Comparison of ENCODE assay signal across 13 cellular contexts in genomic region chr12:53378222-53378621, GRCh38. TPM values are rescaled to one million over a fixed set of nuclear protein-coding genes. Genes with fewer than 3 reads are reported as not detected.
DNase-seq lines count a peak whose midpoint lies in the region; ATAC-seq, FAIRE-seq and TF ChIP-seq lines count a peak whose summit lies in the region.
"Had no signal": no experiment of that assay in that cellular context is flagged by ENCODE, and none has a peak within 500 bp of the region (broad histone marks: within the 10 kb centered on the region; RNA-seq: fewer than 3 reads in every experiment).

No MANE protein-coding gene starts in this region.

- H3K27ac ChIP-seq in HUES48 (ENCODE audit: low read depth, low read length) (peak overlapping the region; percentile 99), SK-N-MC (peak overlapping the region; percentile 98), kidney (ENCODE audit: low read depth in 2 of 2, low read length in 2 of 2) (peak overlapping the region; percentile 96 to 98), suprapubic skin (peak overlapping the region; percentile 95)

- TF ChIP-seq CTCF in kidney (IDR thresholded peaks at IDR 0.05; ENCODE audit: borderline replicate concordance, extremely low read depth, insufficient read depth): no peak
- TF ChIP-seq CTCF in suprapubic skin (IDR thresholded peaks at IDR 0.05): no peak
- no peak for TF ChIP-seq CTCF in nephron progenitor cell (IDR thresholded peaks at IDR 0.05)

- no peak for TF ChIP-seq POLR2A in suprapubic skin (IDR thresholded peaks at IDR 0.05)

- H3K27me3 Mint-ChIP-seq in nephron progenitor cell (ENCODE audit: low read depth, poor library complexity): no peaks in the 10 kb centered on the region

- peaks cover 13% of the 10 kb centered on the region for H3K36me3 Mint-ChIP-seq in nephron progenitor cell (ENCODE audit: low read depth)

- H3K4me1 ChIP-seq in HUES48 (ENCODE audit: control insufficient read depth, insufficient read depth, low read length) (peaks cover 26% of the 10 kb centered on the region), kidney (ENCODE audit: control insufficient read depth in 1 of 2, insufficient read depth in 1 of 2, low read depth in 1 of 2, low read length in 2 of 2) (peaks cover 26% of the 10 kb centered on the region in 2 donors), suprapubic skin (peaks cover 35% of the 10 kb centered on the region)

- H3K9me3 Mint-ChIP-seq in nephron progenitor cell: no peaks in the 10 kb centered on the region
- H3K9me3 Mint-ChIP-seq: T-helper 1 cell treated with Interleukin-12 subunit alpha and Interleukin-12 subunit beta and Interleukin-4 antibody, amounts not matched to agents 30 μg/mL and 1 μg/mL, for 36 hours had no signal

- DNase-seq in SK-N-MC (ENCODE audit: low read depth, low spot score): no peak
- DNase-seq in kidney: peak; percentile 47
- DNase-seq in suprapubic skin (ENCODE audit: low spot score in 2 of 2): peak in 1 of 2 donors; percentile 54
- no peak for DNase-seq in nephron progenitor cell
- DNase-seq in DMS 273 treated with DMSO at 0.1 percent for 48 hours (lab: John Stamatoyannopoulos, UW): no peak
- DNase-seq: amniotic stem cell, DMS153, kidney glomerular epithelial cell, MG63 had no signal

- 96% methylated on average over 12 of the region's 12 CpGs for WGBS in suprapubic skin

- peak overlapping the region; percentile 87; the same call in 1 of the 2 replicates for H3K9ac ChIP-seq in HUES48 (ENCODE audit: low read depth, low read length)
- H3K9ac ChIP-seq in SK-N-MC (ENCODE audit: insufficient read length): peak overlapping the region; percentile 82
- H3K9ac ChIP-seq in kidney (ENCODE audit: low read length in 2 of 2): peak overlapping the region; percentile 56 to 96

- no peak for FAIRE-seq in kidney (lab: Jason Lieb, UNC)

- no peak overlapping the region for H3K27ac Mint-ChIP-seq in nephron progenitor cell
- H3K27ac Mint-ChIP-seq: T-helper 1 cell treated with Interleukin-12 subunit alpha and Interleukin-12 subunit beta and Interleukin-4 antibody, amounts not matched to agents 30 μg/mL and 1 μg/mL, for 36 hours had no signal

- H3K4me3 ChIP-seq in HUES48 (ENCODE audit: low read depth, low read length) (no peak overlapping the region), SK-N-MC (no peak overlapping the region), kidney (ENCODE audit: low read length in 2 of 2) (no peak overlapping the region), suprapubic skin (no peak overlapping the region)

- peaks cover 43% of the 10 kb centered on the region for H3K4me1 Mint-ChIP-seq in nephron progenitor cell

- no peak for TF ChIP-seq EP300 in suprapubic skin (IDR thresholded peaks at IDR 0.05)

- H3K27me3 ChIP-seq in HUES48 (ENCODE audit: control insufficient read depth, insufficient read depth, low read length): no peaks in the 10 kb centered on the region
- no peaks in the 10 kb centered on the region for H3K27me3 ChIP-seq in suprapubic skin
- H3K27me3 ChIP-seq: MG63 had no signal

- H3K4me3 Mint-ChIP-seq in nephron progenitor cell: no peak overlapping the region

- intact Hi-C loops in kidney (cut with DNase I): no loop called here

- ATAC-seq in HG03439 (IDR thresholded peaks at IDR 0.05; ENCODE audit: unreplicated experiment): no peak

- H3K9me3 ChIP-seq in HUES48 (ENCODE audit: control insufficient read depth, insufficient read depth, low read length) (no peaks in the 10 kb centered on the region; the same call in 1 of the 2 replicates), SK-N-MC (ENCODE audit: low read depth, low read length) (no peaks in the 10 kb centered on the region), kidney (ENCODE audit: control insufficient read depth in 1 of 2, low read length in 2 of 2) (no peaks in the 10 kb centered on the region), suprapubic skin (no peaks in the 10 kb centered on the region)
- H3K9me3 ChIP-seq: MG63 had no signal

- H3K36me3 ChIP-seq in HUES48 (ENCODE audit: control insufficient read depth, insufficient read depth, low read length) (peaks cover 17% of the 10 kb centered on the region), SK-N-MC (ENCODE audit: insufficient read depth, low read length) (peaks cover 23% of the 10 kb centered on the region), kidney (ENCODE audit: control insufficient read depth in 1 of 2, insufficient read depth in 2 of 2, low read length in 2 of 2) (peaks cover 10 to 12% of the 10 kb centered on the region in 2 donors), suprapubic skin (peaks cover 16% of the 10 kb centered on the region)

RNA-seq across cellular contexts. Expression of gene SP1, which starts 1.8 kb away (rescaled TPM):
- total RNA-seq in kidney: 126 TPM
- polyA plus RNA-seq in kidney (ENCODE audit: insufficient read depth, low read depth, low replicate concordance): 15.1 TPM
- total RNA-seq in suprapubic skin: 100 to 1,000 TPM in 3 of 4 donors, 10 to 100 TPM in 1; 82.5 to 122 (median 111) TPM

RNA-seq across cellular contexts. Expression of gene SP7, which starts 42.1 kb away (rescaled TPM):
- total RNA-seq in kidney: not detected
- polyA plus RNA-seq in kidney (ENCODE audit: insufficient read depth, low read depth, low replicate concordance): not detected
- total RNA-seq in suprapubic skin: not detected
- total RNA-seq: renal cortical epithelial cell had no signal

RNA-seq across cellular contexts. Expression of gene AMHR2, which starts 45.4 kb away (rescaled TPM):
- total RNA-seq in kidney: not detected
- polyA plus RNA-seq in kidney (ENCODE audit: insufficient read depth, low read depth, low replicate concordance): not detected
- total RNA-seq in suprapubic skin: under 1 TPM in 1 of 4 donors, not detected in 3; 0.23 TPM
- total RNA-seq: renal cortical epithelial cell had no signal

RNA-seq across cellular contexts. Expression of gene AAAS, which starts 56.8 kb away (rescaled TPM):
- 46.2 TPM for total RNA-seq in kidney
- 43.4 TPM for polyA plus RNA-seq in kidney (ENCODE audit: insufficient read depth, low read depth, low replicate concordance)
- 10 to 100 TPM; 35.9 to 72.9 (median 52.5) TPM for total RNA-seq in suprapubic skin
